ENCODE assay signal across 1 cellular context in the genomic region with DNA sequence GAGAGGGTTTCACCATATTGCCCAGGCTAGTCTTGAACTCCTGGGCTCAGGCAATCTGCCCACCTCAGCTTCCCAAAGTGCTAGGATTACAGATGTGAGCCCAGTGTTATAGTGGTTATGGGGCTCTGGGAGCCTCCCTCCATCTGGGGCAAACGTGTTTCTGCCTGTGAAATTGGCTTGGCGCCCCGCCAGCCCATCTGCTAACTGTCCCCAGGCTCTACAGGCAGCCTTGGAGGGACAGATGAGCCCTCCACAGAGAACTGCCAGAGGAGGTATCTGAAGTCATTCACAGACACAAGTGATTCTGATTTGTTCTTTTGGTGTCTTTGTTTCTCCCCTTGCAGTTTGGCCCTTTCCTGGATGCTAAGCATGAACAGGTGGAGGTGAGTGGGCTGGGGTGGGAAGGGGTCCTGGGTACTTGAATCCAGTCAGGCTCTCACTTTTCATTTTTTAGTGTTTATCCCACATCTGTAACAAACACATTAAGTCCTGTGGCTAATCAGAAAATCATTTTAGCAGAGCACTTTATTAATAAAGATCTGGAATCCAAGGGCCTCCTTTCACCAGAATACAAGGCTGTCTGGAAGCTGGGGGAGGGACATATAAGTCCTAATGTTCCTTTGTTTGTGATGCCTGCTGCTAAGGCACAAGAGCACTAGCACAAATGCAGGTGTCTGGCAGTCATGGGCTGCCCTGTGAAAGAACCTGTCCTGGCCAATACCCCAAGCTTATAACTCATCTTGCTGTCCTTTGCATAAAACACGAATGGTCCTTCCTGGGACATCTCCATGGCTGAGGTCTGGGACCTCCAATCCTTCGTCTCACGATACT.
TF ChIP-seq lines count a peak whose summit lies in the region.

No MANE protein-coding gene starts in this region.

TF ChIP-seq in K562, 482 proteins besides CTCF, POLR2A, EP300 and RAD21:
- TF ChIP-seq NFIC (IDR thresholded peaks at IDR 0.05) = peak; percentile 71
- TF ChIP-seq DMBX1 (CRISPR knock-in tag; IDR thresholded peaks at IDR 0.05; ENCODE audit: borderline replicate concordance) = no peak
